ENCODE assay signal across 8 cellular contexts in genomic region chr11:88414385-88414861, GRCh38.
DNase-seq lines count a peak whose midpoint lies in the region; ATAC-seq lines count a peak whose summit lies in the region.

No MANE protein-coding gene starts in this region.

- H3K9me3 Mint-ChIP-seq in activated naive CD4-positive, alpha-beta T cell treated with anti-CD3 and anti-CD28 coated beads, Interleukin-2, amount 50 U/mL, for 72 hours = peaks cover 0 to 17% of the 10 kb centered on the region in 2 donors

- peak; percentile 10 for DNase-seq in activated effector memory CD4-positive, alpha-beta T cell treated with Interleukin-2 at 50 U/mL for 16 hours
- no peak for DNase-seq in activated effector memory CD4-positive, alpha-beta T cell treated with anti-CD3 and anti-CD28 coated beads, Interleukin-2, amount 50 U/mL, for 16 hours
- DNase-seq in KG1 (lab: John Stamatoyannopoulos, UW) (peak; percentile 90), left kidney (ENCODE audit: low read depth, low spot score) (peak; percentile 63), DMS114 treated with DMSO at 0.1 percent for 48 hours (lab: John Stamatoyannopoulos, UW; ENCODE audit: unreplicated experiment) (no peak)
- no peak for DNase-seq in activated naive CD4-positive, alpha-beta T cell treated with anti-CD3 and anti-CD28 coated beads, Interleukin-2, amount 50 U/mL, for 72 hours (ENCODE audit: low spot score in 2 of 2)

- H3K36me3 Mint-ChIP-seq in activated naive CD4-positive, alpha-beta T cell treated with anti-CD3 and anti-CD28 coated beads, Interleukin-2, amount 50 U/mL, for 72 hours = no peaks in the 10 kb centered on the region

- peak; percentile 40 to 46 for ATAC-seq in activated naive CD4-positive, alpha-beta T cell treated with anti-CD3 and anti-CD28 coated beads, Interleukin-2, amount 50 U/mL, for 72 hours
- ATAC-seq in HG03045 (IDR thresholded peaks at IDR 0.05; ENCODE audit: unreplicated experiment) (no peak), HG02798 (IDR thresholded peaks at IDR 0.05; ENCODE audit: poor library complexity, unreplicated experiment) (no peak)

- peak overlapping the region; percentile 61 to 83 for H3K27ac Mint-ChIP-seq in activated naive CD4-positive, alpha-beta T cell treated with anti-CD3 and anti-CD28 coated beads, Interleukin-2, amount 50 U/mL, for 72 hours

Comparison
In these comparisons a context has a peak if more than half of its experiments do, and no peak if none do; other contexts are left out.
1. DNase-seq: peak in activated effector memory CD4-positive, alpha-beta T cell treated with Interleukin-2 at 50 U/mL for 16 hours (single experiment), KG1 (single experiment) and left kidney (single experiment); none in activated effector memory CD4-positive, alpha-beta T cell treated with anti-CD3 and anti-CD28 coated beads, Interleukin-2, amount 50 U/mL, for 16 hours (single experiment), activated naive CD4-positive, alpha-beta T cell treated with anti-CD3 and anti-CD28 coated beads, Interleukin-2, amount 50 U/mL, for 72 hours (0 of 2) and DMS114 treated with DMSO at 0.1 percent for 48 hours (single experiment).
2. ATAC-seq: peak in activated naive CD4-positive, alpha-beta T cell treated with anti-CD3 and anti-CD28 coated beads, Interleukin-2, amount 50 U/mL, for 72 hours (2 of 2); none in HG03045 (single experiment) and HG02798 (single experiment).